ENCODE assay signal across 12 cellular contexts in genomic region chr1:165738794-165739193, GRCh38. TPM values are rescaled to one million over a fixed set of nuclear protein-coding genes. Genes with fewer than 3 reads are reported as not detected.
A peak's percentile ranks its signal among the peaks of the same experiment; 100 is the strongest.
DNase-seq lines count a peak whose midpoint lies in the region; ATAC-seq and TF ChIP-seq lines count a peak whose summit lies in the region.
"Had no signal": no experiment of that assay in that cellular context is flagged by ENCODE, and none has a peak within 500 bp of the region (broad histone marks: within the 10 kb centered on the region; RNA-seq: fewer than 3 reads in every experiment).

No MANE protein-coding gene starts in this region.

- H3K4me1 Mint-ChIP-seq in CD4-positive, alpha-beta T cell (ENCODE audit: low read depth): peaks cover 22% of the 10 kb centered on the region

- H3K4me1 ChIP-seq in gastroesophageal sphincter: no peaks in the 10 kb centered on the region
- H3K4me1 ChIP-seq: testis had no signal

- no peak overlapping the region for H3K27ac Mint-ChIP-seq in CD4-positive, alpha-beta T cell

- H3K27ac ChIP-seq in CD4-positive, alpha-beta T cell (ENCODE audit: low read depth, low read length): no peak overlapping the region
- no peak overlapping the region for H3K27ac ChIP-seq in gastroesophageal sphincter
- H3K27ac ChIP-seq: testis had no signal

- DNase-seq in NCI-H526 treated with DMSO at 0.1 percent for 48 hours (lab: John Stamatoyannopoulos, UW) (peak; percentile 99), T-helper 2 cell (no peak), NCI-H1930 (lab: John Stamatoyannopoulos, UW) (no peak)
- DNase-seq in CD4-positive, alpha-beta T cell: no peak
- DNase-seq: activated effector memory CD4-positive, alpha-beta T cell treated with Interleukin-2 at 50 U/mL for 16 hours; NCI-H69; T1000; testis had no signal

- CTCF ChIA-PET in CD4-positive, alpha-beta T cell (lab: Charles Lee): no interaction called here

- TF ChIP-seq EP300 in gastroesophageal sphincter (IDR thresholded peaks at IDR 0.05): no peak

- no peak for TF ChIP-seq CTCF in CD4-positive, alpha-beta T cell (IDR thresholded peaks at IDR 0.05)
- no peak for TF ChIP-seq CTCF in gastroesophageal sphincter (IDR thresholded peaks at IDR 0.05)

- no peaks in the 10 kb centered on the region for H3K9me3 ChIP-seq in CD4-positive, alpha-beta T cell (ENCODE audit: control insufficient read depth, low read length)
- no peaks in the 10 kb centered on the region for H3K9me3 ChIP-seq in gastroesophageal sphincter
- H3K9me3 ChIP-seq: testis had no signal

- peaks cover 4 to 88% of the 10 kb centered on the region in 2 donors for H3K36me3 ChIP-seq in gastroesophageal sphincter

- 96 to 100% methylated on average over 1 of the region's 1 CpG for WGBS in gastroesophageal sphincter (ENCODE audit: low coverage in 1 of 2), 2 donors

- TF ChIP-seq POLR2A in gastroesophageal sphincter (IDR thresholded peaks at IDR 0.05): no peak

- POLR2A ChIA-PET in CD4-positive, alpha-beta T cell (lab: Charles Lee): interaction anchor here (0.7 kb wide), 1 partner anchor 11 kb away, joined by 3 read pairs; no protein-coding TSS in a partner anchor

- no peak overlapping the region for H3K4me3 ChIP-seq in gastroesophageal sphincter
- H3K4me3 ChIP-seq: testis had no signal

- intact Hi-C loops in CD4-positive, alpha-beta T cell (cut with DNase I, micrococcal nuclease): no loop called here

- peaks cover 85% of the 10 kb centered on the region for H3K36me3 Mint-ChIP-seq in CD4-positive, alpha-beta T cell (ENCODE audit: low read depth)

- ATAC-seq in GM18498 (IDR thresholded peaks at IDR 0.05; ENCODE audit: unreplicated experiment): peak; percentile 98
- peak; percentile 98 for ATAC-seq in GM21390 (IDR thresholded peaks at IDR 0.05; ENCODE audit: unreplicated experiment)
- ATAC-seq in HG03095 (IDR thresholded peaks at IDR 0.05; ENCODE audit: unreplicated experiment): peak; percentile 94
- ATAC-seq in CD4-positive, alpha-beta T cell (ENCODE audit: poor library complexity): no peak
- ATAC-seq in gastroesophageal sphincter: no peak

- no peak overlapping the region for H3K4me3 Mint-ChIP-seq in CD4-positive, alpha-beta T cell

- H3K27me3 Mint-ChIP-seq in CD4-positive, alpha-beta T cell: no peaks in the 10 kb centered on the region

- no peaks in the 10 kb centered on the region for H3K9me3 Mint-ChIP-seq in CD4-positive, alpha-beta T cell

- no peaks in the 10 kb centered on the region for H3K27me3 ChIP-seq in CD4-positive, alpha-beta T cell (ENCODE audit: control insufficient read depth, insufficient read depth, low read length)
- no peaks in the 10 kb centered on the region for H3K27me3 ChIP-seq in gastroesophageal sphincter
- H3K27me3 ChIP-seq: testis had no signal

RNA-seq across cellular contexts. Expression of gene TMCO1, which starts 29.9 kb away (rescaled TPM):
- total RNA-seq in CD4-positive, alpha-beta T cell: 10 to 100 TPM; 25.7 to 27.4 TPM
- total RNA-seq in gastroesophageal sphincter: 10 to 100 TPM; 33.2 to 57.7 (median 40.2) TPM

RNA-seq across cellular contexts. Expression of gene ALDH9A1, which starts 40.4 kb away (rescaled TPM):
- 10 to 100 TPM; 33.9 to 35.5 TPM for total RNA-seq in CD4-positive, alpha-beta T cell
- total RNA-seq in gastroesophageal sphincter: 10 to 100 TPM; 47.3 to 90.4 (median 76.4) TPM

Comparison
In these comparisons a context has a peak if more than half of its experiments do, and no peak if none do; other contexts are left out.
1. ATAC-seq: peak in GM18498 (single experiment), GM21390 (single experiment) and HG03095 (single experiment); none in CD4-positive, alpha-beta T cell (single experiment) and gastroesophageal sphincter (single experiment).